ENCODE assay signal across 17 cellular contexts in genomic region chr6:94362061-94362864, GRCh38.
DNase-seq lines count a peak whose midpoint lies in the region; ATAC-seq and TF ChIP-seq lines count a peak whose summit lies in the region.
"Had no signal": no experiment of that assay in that cellular context is flagged by ENCODE, and none has a peak within 500 bp of the region (broad histone marks: within the 10 kb centered on the region; RNA-seq: fewer than 3 reads in every experiment).

No MANE protein-coding gene starts in this region.

- H3K36me3 ChIP-seq in mucosa of descending colon (ENCODE audit: low read depth) (no peaks in the 10 kb centered on the region), testis (ENCODE audit: low read depth, missing control alignments) (no peaks in the 10 kb centered on the region)

- no peak overlapping the region for H3K27ac ChIP-seq in testis
- H3K27ac ChIP-seq: 22Rv1, RWPE1 had no signal

- intact Hi-C loops in mucosa of descending colon (cut with DNase I, micrococcal nuclease) (no loop called here), testis (cut with DNase I; ENCODE audit: low total_unique reads) (no loop called here)

- WGBS in testis, 2 donors: 57 to 62% methylated on average over 8 to 26 of the region's 26 CpGs

- no peaks in the 10 kb centered on the region for H3K27me3 ChIP-seq in testis

- TF ChIP-seq CTCF in mucosa of descending colon (IDR thresholded peaks at IDR 0.05) (no peak), testis (IDR thresholded peaks at IDR 0.05) (no peak)

- DNase-seq in activated effector memory CD4-positive, alpha-beta T cell treated with anti-CD3 and anti-CD28 coated beads, Interleukin-2, amount 50 U/mL, for 16 hours: peak; percentile 61
- DNase-seq in activated effector memory CD4-positive, alpha-beta T cell treated with Interleukin-2 at 50 U/mL for 16 hours: no peak
- DNase-seq in mucosa of descending colon (peak in 1 of 3 donors; percentile 36), testis (no peak), globus pallidus (ENCODE audit: low spot score) (no peak)
- DNase-seq in activated CD4-positive, alpha-beta T cell treated with anti-CD3 and anti-CD28 coated beads for 48 hours: no peak
- DNase-seq: CD4-positive, CD25-positive, alpha-beta regulatory T cell; EL; HFFc6; NCI-H1048; NCI-H146; NCI-H2081; NCI-H774 had no signal

- H3K4me1 ChIP-seq in mucosa of descending colon (ENCODE audit: low read depth) (no peaks in the 10 kb centered on the region), testis (no peaks in the 10 kb centered on the region)

- TF ChIP-seq POLR2A in testis (IDR thresholded peaks at IDR 0.05): no peak

- H3K4me3 ChIP-seq in mucosa of descending colon (no peak overlapping the region), testis (peak overlapping the region; percentile 9 to 44)

- H3K9me3 ChIP-seq in mucosa of descending colon (no peaks in the 10 kb centered on the region), testis (no peaks in the 10 kb centered on the region)

- peak; percentile 36 for ATAC-seq in esophagus mucosa
- ATAC-seq in mucosa of descending colon: peak; percentile 8
- ATAC-seq in HG02840 (IDR thresholded peaks at IDR 0.05; ENCODE audit: low FRiP score, unreplicated experiment): no peak
